In genomic region chr1:6627841-6628545, GRCh38 we compare ENCODE assay signal across 13 cellular contexts. TPM values are rescaled to one million over a fixed set of nuclear protein-coding genes. Genes with fewer than 3 reads are reported as not detected.
A peak's percentile ranks its signal among the peaks of the same experiment; 100 is the strongest.
DNase-seq lines count a peak whose midpoint lies in the region; ATAC-seq and TF ChIP-seq lines count a peak whose summit lies in the region.
"Had no signal": no experiment of that assay in that cellular context is flagged by ENCODE, and none has a peak within 500 bp of the region (broad histone marks: within the 10 kb centered on the region; RNA-seq: fewer than 3 reads in every experiment).

No MANE protein-coding gene starts in this region.

- ATAC-seq in activated B cell treated with CpG ODN at 0.5 μM for 24 hours (ENCODE audit: low read depth) = no peak
- ATAC-seq in stimulated activated naive B cell treated with anti-CD40 and anti-IgM and Interleukin-4, amounts not matched to agents 10 μg/mL and 1 μg/mL and 100 μg/mL, for 72 hours (replicated peaks) = no peak

- intact Hi-C loops in activated B cell treated with CpG ODN at 0.5 μM for 24 hours (cut with micrococcal nuclease) = loop anchor here (5.0 kb wide), 1 partner anchor 136 kb away; the partner anchor contains the start of gene PLEKHG5

- H3K4me3 Mint-ChIP-seq in activated naive CD4-positive, alpha-beta T cell treated with anti-CD3 and anti-CD28 coated beads, Interleukin-2, amount 50 U/mL, for 24 hours = peak overlapping the region; percentile 94
- no peak overlapping the region for H3K4me3 Mint-ChIP-seq in activated B cell treated with CpG ODN at 0.5 μM for 24 hours
- peak overlapping the region; percentile 81 for H3K4me3 Mint-ChIP-seq in mesothelial cell of epicardium
- peak overlapping the region in 1 of 2 donors; percentile 33 for H3K4me3 Mint-ChIP-seq in stimulated activated naive B cell treated with anti-CD40 and anti-IgM and Interleukin-4, amounts not matched to agents 10 μg/mL and 1 μg/mL and 100 μg/mL, for 72 hours

- no peaks in the 10 kb centered on the region for H3K9me3 Mint-ChIP-seq in activated naive CD4-positive, alpha-beta T cell treated with anti-CD3 and anti-CD28 coated beads, Interleukin-2, amount 50 U/mL, for 24 hours
- H3K9me3 Mint-ChIP-seq in activated B cell treated with CpG ODN at 0.5 μM for 24 hours = no peaks in the 10 kb centered on the region
- H3K9me3 Mint-ChIP-seq in mesothelial cell of epicardium = no peaks in the 10 kb centered on the region
- no peaks in the 10 kb centered on the region for H3K9me3 Mint-ChIP-seq in stimulated activated naive B cell treated with anti-CD40 and anti-IgM and Interleukin-4, amounts not matched to agents 10 μg/mL and 1 μg/mL and 100 μg/mL, for 72 hours

- peaks cover 35% of the 10 kb centered on the region for H3K4me1 Mint-ChIP-seq in activated naive CD4-positive, alpha-beta T cell treated with anti-CD3 and anti-CD28 coated beads, Interleukin-2, amount 50 U/mL, for 24 hours
- peaks cover 32% of the 10 kb centered on the region for H3K4me1 Mint-ChIP-seq in activated B cell treated with CpG ODN at 0.5 μM for 24 hours
- peaks cover 22% of the 10 kb centered on the region for H3K4me1 Mint-ChIP-seq in mesothelial cell of epicardium
- H3K4me1 Mint-ChIP-seq in stimulated activated naive B cell treated with anti-CD40 and anti-IgM and Interleukin-4, amounts not matched to agents 10 μg/mL and 1 μg/mL and 100 μg/mL, for 72 hours = peaks cover 22 to 41% of the 10 kb centered on the region in 2 donors

- H3K27ac Mint-ChIP-seq in activated naive CD4-positive, alpha-beta T cell treated with anti-CD3 and anti-CD28 coated beads, Interleukin-2, amount 50 U/mL, for 24 hours = no peak overlapping the region
- peak overlapping the region; percentile 51 for H3K27ac Mint-ChIP-seq in activated B cell treated with CpG ODN at 0.5 μM for 24 hours
- H3K27ac Mint-ChIP-seq in mesothelial cell of epicardium = no peak overlapping the region
- peak overlapping the region; percentile 11 for H3K27ac Mint-ChIP-seq in stimulated activated naive B cell treated with anti-CD40 and anti-IgM and Interleukin-4, amounts not matched to agents 10 μg/mL and 1 μg/mL and 100 μg/mL, for 72 hours

- no peak for TF ChIP-seq CTCF in activated B cell treated with CpG ODN at 0.5 μM for 24 hours (IDR thresholded peaks at IDR 0.05)
- TF ChIP-seq CTCF in mesothelial cell of epicardium (IDR thresholded peaks at IDR 0.05; ENCODE audit: unreplicated experiment) = no peak

- H3K36me3 Mint-ChIP-seq in activated naive CD4-positive, alpha-beta T cell treated with anti-CD3 and anti-CD28 coated beads, Interleukin-2, amount 50 U/mL, for 24 hours = peaks cover 5% of the 10 kb centered on the region
- H3K36me3 Mint-ChIP-seq in activated B cell treated with CpG ODN at 0.5 μM for 24 hours (ENCODE audit: low read depth) (peaks cover 35% of the 10 kb centered on the region), mesothelial cell of epicardium (peaks cover 27% of the 10 kb centered on the region)
- peaks cover 26 to 38% of the 10 kb centered on the region in 2 donors for H3K36me3 Mint-ChIP-seq in stimulated activated naive B cell treated with anti-CD40 and anti-IgM and Interleukin-4, amounts not matched to agents 10 μg/mL and 1 μg/mL and 100 μg/mL, for 72 hours

- no peak for DNase-seq in activated naive CD4-positive, alpha-beta T cell (lab: John Stamatoyannopoulos, UW)
- DNase-seq in activated B cell treated with CpG ODN at 0.5 μM for 24 hours = no peak
- no peak for DNase-seq in mesothelial cell of epicardium (ENCODE audit: low spot score in 2 of 2, unreplicated experiment in 2 of 2)
- no peak for DNase-seq in stimulated activated naive B cell treated with anti-CD40 and anti-IgM and Interleukin-4, amounts not matched to agents 10 μg/mL and 1 μg/mL and 100 μg/mL, for 72 hours
- DNase-seq in HUDEP-2 (lab: John Stamatoyannopoulos, UW; ENCODE audit: unreplicated experiment in 76 of 76) = no peak
- DNase-seq in cortex of kidney (lab: John Stamatoyannopoulos, UW) = no peak
- DNase-seq in NCI-H146 treated with DMSO at 0.1 percent for 48 hours (lab: John Stamatoyannopoulos, UW; ENCODE audit: unreplicated experiment) = no peak
- DNase-seq: DMS153; effector CD8-positive, alpha-beta T cell; foreskin fibroblast; MM.1S; SIG-M5 had no signal

- no peaks in the 10 kb centered on the region for H3K27me3 Mint-ChIP-seq in activated naive CD4-positive, alpha-beta T cell treated with anti-CD3 and anti-CD28 coated beads, Interleukin-2, amount 50 U/mL, for 24 hours
- H3K27me3 Mint-ChIP-seq in activated B cell treated with CpG ODN at 0.5 μM for 24 hours (no peaks in the 10 kb centered on the region), mesothelial cell of epicardium (ENCODE audit: low read depth) (no peaks in the 10 kb centered on the region)
- H3K27me3 Mint-ChIP-seq in stimulated activated naive B cell treated with anti-CD40 and anti-IgM and Interleukin-4, amounts not matched to agents 10 μg/mL and 1 μg/mL and 100 μg/mL, for 72 hours = no peaks in the 10 kb centered on the region

- POLR2A ChIA-PET in activated B cell treated with CpG ODN at 0.5 μM for 24 hours (lab: Charles Lee) = interaction anchor here (0.5 to 0.8 kb wide), 2 partner anchors 25 to 48 kb away, joined by 3 to 4 read pairs; partner anchors contain the start of genes KLHL21 and ZBTB48

- CTCF ChIA-PET in activated B cell treated with CpG ODN at 0.5 μM for 24 hours (lab: Charles Lee) = no interaction called here

RNA-seq across cellular contexts. Expression of gene THAP3, which starts 3.3 kb away (rescaled TPM):
- total RNA-seq in activated B cell treated with CpG ODN at 0.5 μM for 24 hours = 16.2 and 21.3 TPM in 2 replicates
- 19.8 to 22.9 TPM (median 20.0 TPM) in 3 replicates for total RNA-seq in mesothelial cell of epicardium

RNA-seq across cellular contexts. Expression of gene PHF13, which starts 14.5 kb away (rescaled TPM):
- 5.4 and 6.1 TPM in 2 replicates for total RNA-seq in activated B cell treated with CpG ODN at 0.5 μM for 24 hours
- total RNA-seq in mesothelial cell of epicardium = 33.7 to 35.0 TPM (median 34.0 TPM) in 3 replicates

RNA-seq across cellular contexts. Expression of gene KLHL21, which starts 25.3 kb away (rescaled TPM):
- 14.6 and 15.9 TPM in 2 replicates for total RNA-seq in activated B cell treated with CpG ODN at 0.5 μM for 24 hours
- 22.0 to 25.1 TPM (median 23.4 TPM) in 3 replicates for total RNA-seq in mesothelial cell of epicardium

RNA-seq across cellular contexts. Expression of gene ZBTB48, which starts 48.2 kb away (rescaled TPM):
- total RNA-seq in activated B cell treated with CpG ODN at 0.5 μM for 24 hours (53.2 and 53.8 TPM in 2 replicates), mesothelial cell of epicardium (33.6 to 41.5 TPM (median 33.8 TPM) in 3 replicates)

Comparison
In these comparisons a context has a peak if more than half of its experiments do, and no peak if none do; other contexts are left out.
1. H3K27ac Mint-ChIP-seq: peak in activated B cell treated with CpG ODN at 0.5 μM for 24 hours (single experiment) and stimulated activated naive B cell treated with anti-CD40 and anti-IgM and Interleukin-4, amounts not matched to agents 10 μg/mL and 1 μg/mL and 100 μg/mL, for 72 hours (single experiment); none in activated naive CD4-positive, alpha-beta T cell treated with anti-CD3 and anti-CD28 coated beads, Interleukin-2, amount 50 U/mL, for 24 hours (single experiment) and mesothelial cell of epicardium (single experiment).